Comparison of ENCODE assay signal across 8 cellular contexts in the genomic region with DNA sequence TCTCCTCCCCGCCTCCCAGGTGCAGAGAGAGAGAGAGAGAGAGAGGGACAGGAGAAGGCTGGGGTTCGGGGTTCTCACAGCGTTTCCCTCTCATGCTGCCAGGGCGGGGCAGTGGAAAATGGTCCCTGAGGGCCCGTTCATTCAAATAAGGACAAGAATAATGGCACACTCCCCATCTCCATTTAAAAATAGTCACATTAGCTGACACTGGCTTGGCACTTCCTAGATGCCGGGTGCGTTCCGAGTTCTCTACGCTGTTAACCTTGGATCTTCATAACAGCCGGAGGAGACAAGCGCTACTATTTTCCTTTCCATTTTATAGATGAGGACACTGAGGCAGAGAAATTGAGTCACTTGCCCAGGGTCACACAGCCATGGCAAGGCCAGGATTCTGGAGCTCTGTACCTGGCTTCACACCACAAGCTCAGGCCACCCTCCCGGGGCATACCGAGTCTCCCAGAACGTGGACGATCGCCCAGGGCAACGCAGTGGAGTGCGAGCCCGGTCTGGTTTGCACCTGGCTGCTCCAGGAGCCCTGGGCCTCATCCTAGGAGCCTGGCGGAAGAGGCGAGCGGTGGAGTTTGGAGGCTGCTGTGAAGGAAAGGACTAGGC. TPM values are rescaled to one million over a fixed set of nuclear protein-coding genes. Genes with fewer than 3 reads are reported as not detected.
DNase-seq lines count a peak whose midpoint lies in the region; ATAC-seq and TF ChIP-seq lines count a peak whose summit lies in the region.

No MANE protein-coding gene starts in this region.

- no peaks in the 10 kb centered on the region for H3K27me3 Mint-ChIP-seq in CD4-positive, alpha-beta memory T cell
- H3K27me3 Mint-ChIP-seq in effector memory CD8-positive, alpha-beta T cell: no peaks in the 10 kb centered on the region
- no peaks in the 10 kb centered on the region for H3K27me3 Mint-ChIP-seq in neural crest cell (ENCODE audit: low read depth)

- no peaks in the 10 kb centered on the region for H3K9me3 ChIP-seq in CD4-positive, alpha-beta memory T cell (ENCODE audit: control insufficient read depth in 1 of 2, low read length in 2 of 2)
- no peaks in the 10 kb centered on the region for H3K9me3 ChIP-seq in MM.1S (replicated peaks; ENCODE audit: insufficient read depth, low read length)

- no peaks in the 10 kb centered on the region for H3K9me2 ChIP-seq in MM.1S (replicated peaks; ENCODE audit: insufficient read depth, low read length)

- H3K36me3 Mint-ChIP-seq in CD4-positive, alpha-beta memory T cell: peaks cover 0 to 20% of the 10 kb centered on the region in 2 donors
- peaks cover 31% of the 10 kb centered on the region for H3K36me3 Mint-ChIP-seq in effector memory CD8-positive, alpha-beta T cell (ENCODE audit: insufficient read depth)
- H3K36me3 Mint-ChIP-seq in neural crest cell (ENCODE audit: low read depth): no peaks in the 10 kb centered on the region

- H3K27me3 ChIP-seq in CD4-positive, alpha-beta memory T cell (ENCODE audit: insufficient read depth, low read length): no peaks in the 10 kb centered on the region
- H3K27me3 ChIP-seq in MM.1S (replicated peaks; ENCODE audit: insufficient read depth, low read length): no peaks in the 10 kb centered on the region

- peaks cover 4% of the 10 kb centered on the region for H3F3A ChIP-seq in MM.1S (ENCODE audit: insufficient read depth, low read length)

- POLR2A ChIA-PET in CD4-positive, alpha-beta memory T cell (lab: Charles Lee; ENCODE audit: partially characterized antibody): interaction anchor here (0.6 to 15.7 kb wide), 17 partner anchors 11 to 536 kb away, joined by 3 to 394 read pairs (median 9); partner anchors contain the start of genes CCDC174, CHCHD4, LSM3 and TMEM43

- peak overlapping the region; percentile 90 for H2AFZ ChIP-seq in MM.1S (ENCODE audit: low read length)

- H3K4me3 Mint-ChIP-seq in CD4-positive, alpha-beta memory T cell: peak overlapping the region; percentile 94 to 97 (median 96)
- peak overlapping the region; percentile 95 to 96 for H3K4me3 Mint-ChIP-seq in effector memory CD8-positive, alpha-beta T cell
- peak overlapping the region; percentile 95 for H3K4me3 Mint-ChIP-seq in neural crest cell

- H3K4me3 ChIP-seq in CD4-positive, alpha-beta memory T cell (ENCODE audit: low read length in 2 of 2): peak overlapping the region in 1 of 2 donors; percentile 17
- peak overlapping the region; percentile 49 for H3K4me3 ChIP-seq in MM.1S (ENCODE audit: low read length)

- no peak for ATAC-seq in effector memory CD8-positive, alpha-beta T cell (replicated peaks)

- peak overlapping the region; percentile 45; the same call in 1 of the 2 replicates for H3K9ac ChIP-seq in MM.1S (ENCODE audit: low read length)

- DNase-seq in CD4-positive, alpha-beta memory T cell: no peak
- no peak for DNase-seq in MM.1S
- DNase-seq in effector memory CD8-positive, alpha-beta T cell: no peak
- no peak for DNase-seq in neural crest cell (ENCODE audit: low read depth, low spot score)
- DNase-seq in LoVo (ENCODE audit: low spot score): no peak
- DNase-seq in mesenteric fat pad (ENCODE audit: low spot score): no peak
- no peak for DNase-seq in GM13977 (ENCODE audit: low spot score)
- no peak for DNase-seq in activated CD4-positive, CD25-positive, alpha-beta regulatory T cell (lab: John Stamatoyannopoulos, UW)

- TF ChIP-seq CTCF in MM.1S (IDR thresholded peaks at IDR 0.05; ENCODE audit: low read length) (no peak), neural crest cell (conservative IDR thresholded peaks at IDR 0.05) (no peak), GM13977 (IDR thresholded peaks at IDR 0.05; ENCODE audit: extremely low read depth, insufficient read depth, missing control alignments) (no peak)

- H3K4me2 ChIP-seq in MM.1S (ENCODE audit: low read depth, low read length): peak overlapping the region; percentile 86

- peak overlapping the region; percentile 34 for H3K27ac ChIP-seq in CD4-positive, alpha-beta memory T cell (ENCODE audit: low read depth, low read length)
- no peak overlapping the region; the same call in 1 of the 2 replicates for H3K27ac ChIP-seq in MM.1S (ENCODE audit: low read length)

- H3K36me3 ChIP-seq in CD4-positive, alpha-beta memory T cell (ENCODE audit: insufficient read depth, low read length): no peaks in the 10 kb centered on the region
- H3K36me3 ChIP-seq in MM.1S (replicated peaks; ENCODE audit: insufficient read depth, low read length): no peaks in the 10 kb centered on the region

- in situ Hi-C loops in GM13977 (cut with MboI; ENCODE audit: low pct_unique_long_range_greater_than_20kb, low sequenced_read_pairs, unreplicated experiment): no loop called here

- no peaks in the 10 kb centered on the region for H3K9me3 Mint-ChIP-seq in CD4-positive, alpha-beta memory T cell
- H3K9me3 Mint-ChIP-seq in effector memory CD8-positive, alpha-beta T cell: no peaks in the 10 kb centered on the region
- no peaks in the 10 kb centered on the region for H3K9me3 Mint-ChIP-seq in neural crest cell

- CTCF ChIA-PET in CD4-positive, alpha-beta memory T cell (lab: Charles Lee; ENCODE audit: partially characterized antibody): interaction anchor here (0.7 to 8.4 kb wide), 19 partner anchors 14 to 744 kb away, joined by 3 to 124 read pairs (median 5); partner anchors contain the start of gene WNT7A

- H3K4me1 ChIP-seq in CD4-positive, alpha-beta memory T cell (ENCODE audit: insufficient read depth, low read length): peaks cover 52% of the 10 kb centered on the region
- H3K4me1 ChIP-seq in MM.1S (ENCODE audit: low read length): peaks cover 16% of the 10 kb centered on the region

- peak overlapping the region; percentile 95 to 99 (median 98) for H3K27ac Mint-ChIP-seq in CD4-positive, alpha-beta memory T cell
- H3K27ac Mint-ChIP-seq in effector memory CD8-positive, alpha-beta T cell: peak overlapping the region; percentile 94 to 96
- peak overlapping the region; percentile 99 for H3K27ac Mint-ChIP-seq in neural crest cell (ENCODE audit: unreplicated experiment)

- H3K4me1 Mint-ChIP-seq in CD4-positive, alpha-beta memory T cell: peaks cover 33 to 70% (median 49%) of the 10 kb centered on the region in 4 donors
- H3K4me1 Mint-ChIP-seq in effector memory CD8-positive, alpha-beta T cell (ENCODE audit: low read depth in 2 of 2): peaks cover 47 to 51% of the 10 kb centered on the region in 2 donors
- peaks cover 38% of the 10 kb centered on the region for H3K4me1 Mint-ChIP-seq in neural crest cell

- peaks cover 38% of the 10 kb centered on the region for H3K79me2 ChIP-seq in MM.1S (ENCODE audit: low read length)

- intact Hi-C loops in CD4-positive, alpha-beta memory T cell (cut with micrococcal nuclease): loop anchor here (1.0 to 2.0 kb wide), 10 partner anchors 25 to 697 kb away; partner anchors contain the start of genes CHCHD4, LSM3, NR2C2 and RBSN

- H4K20me1 ChIP-seq in MM.1S (ENCODE audit: insufficient read depth, low read length): no peaks in the 10 kb centered on the region

RNA-seq across cellular contexts. Expression of gene SLC6A6, which starts 0.6 kb away (rescaled TPM):
- total RNA-seq in CD4-positive, alpha-beta memory T cell: 10 to 100 TPM; 50.6 to 51.8 TPM
- 1 to 10 TPM; 3.8 to 8.8 TPM for polyA plus RNA-seq in CD4-positive, alpha-beta memory T cell
- 33.8 and 34.6 TPM in 2 replicates for total RNA-seq in neural crest cell
- 49.3 TPM for total RNA-seq in mesenteric fat pad
